ENCODE assay signal across 11 cellular contexts in genomic region chr10:30557884-30558283, GRCh38.
DNase-seq lines count a peak whose midpoint lies in the region; ATAC-seq, FAIRE-seq and TF ChIP-seq lines count a peak whose summit lies in the region.
"Had no signal": no experiment of that assay in that cellular context is flagged by ENCODE, and none has a peak within 500 bp of the region (broad histone marks: within the 10 kb centered on the region; RNA-seq: fewer than 3 reads in every experiment).

No MANE protein-coding gene starts in this region.

- H2BK5ac ChIP-seq in neuronal stem cell (ENCODE audit: low read length): no peak overlapping the region

- peaks cover 0 to 14% of the 10 kb centered on the region in 2 donors for H3K4me1 Mint-ChIP-seq in natural killer cell

- H3K23ac ChIP-seq in neuronal stem cell (ENCODE audit: low read depth, low read length, poor library complexity): no peak overlapping the region

- H3K9me3 Mint-ChIP-seq in natural killer cell: no peaks in the 10 kb centered on the region

- no peak overlapping the region for H4K8ac ChIP-seq in neuronal stem cell (ENCODE audit: low read depth, low read length)

- H3K9ac ChIP-seq in neuronal stem cell (ENCODE audit: low read depth, low read length, poor library complexity): no peak overlapping the region

- intact Hi-C loops in natural killer cell (cut with micrococcal nuclease): no loop called here

- no peak overlapping the region for H3K4ac ChIP-seq in neuronal stem cell (ENCODE audit: low read length)

- H2AFZ ChIP-seq in neuronal stem cell (ENCODE audit: low read length): no peak overlapping the region

- H3K4me2 ChIP-seq in neuronal stem cell (ENCODE audit: insufficient read depth, low read length, poor library complexity, severe bottlenecking): no peak overlapping the region

- no peaks in the 10 kb centered on the region for H3K79me1 ChIP-seq in neuronal stem cell (ENCODE audit: low read depth, low read length)

- H3K14ac ChIP-seq in neuronal stem cell (ENCODE audit: low read length): no peak overlapping the region

- no peaks in the 10 kb centered on the region for H3K36me3 ChIP-seq in mesodermal cell (ENCODE audit: control insufficient read depth, insufficient read depth, low read length)
- no peaks in the 10 kb centered on the region for H3K36me3 ChIP-seq in neuronal stem cell (replicated peaks in 1 of 2; ENCODE audit: control insufficient read depth in 2 of 2, insufficient read depth in 2 of 2, low read length in 2 of 2)

- WGBS in mesodermal cell (ENCODE audit: insufficient coverage in 2 of 2), 2 experiments: 69 to 70% methylated on average over 8 of the region's 8 CpGs
- no CpG with 5 or more reads among the region's 8 CpGs for WGBS in neuronal stem cell (ENCODE audit: extremely low coverage in 2 of 2, insufficient read length in 2 of 2, insufficient replicate concordance in 1 of 2), 2 donors

- no peak overlapping the region for H3K27ac Mint-ChIP-seq in natural killer cell

- no peaks in the 10 kb centered on the region for H3K27me3 Mint-ChIP-seq in natural killer cell (ENCODE audit: low read depth in 2 of 2)

- H3K4me3 ChIP-seq in choroid plexus epithelial cell (ENCODE audit: low read depth, low read length): no peak overlapping the region
- no peak overlapping the region for H3K4me3 ChIP-seq in mesodermal cell (ENCODE audit: extremely low read depth, insufficient read depth, low read length, poor library complexity, severe bottlenecking)
- no peak overlapping the region for H3K4me3 ChIP-seq in neuronal stem cell (ENCODE audit: low read length in 2 of 2)

- H3K4me1 ChIP-seq in mesodermal cell (ENCODE audit: control insufficient read depth, insufficient read depth, low read length, poor library complexity, severe bottlenecking): peaks cover 21% of the 10 kb centered on the region
- peaks cover 8 to 9% of the 10 kb centered on the region in 2 donors for H3K4me1 ChIP-seq in neuronal stem cell (ENCODE audit: control insufficient read depth in 2 of 2, insufficient read depth in 1 of 2, low read depth in 1 of 2, low read length in 2 of 2)

- H2AK5ac ChIP-seq in neuronal stem cell (ENCODE audit: low read depth, low read length): no peak overlapping the region

- ATAC-seq in natural killer cell: no peak

- H3K27ac ChIP-seq in mesodermal cell (ENCODE audit: low read depth, low read length, severe bottlenecking): peak overlapping the region; percentile 64
- no peak overlapping the region for H3K27ac ChIP-seq in neuronal stem cell (replicated peaks; ENCODE audit: low read length)

- no peak overlapping the region for H3K18ac ChIP-seq in neuronal stem cell (ENCODE audit: low read length)

- H3K36me3 Mint-ChIP-seq in natural killer cell: no peaks in the 10 kb centered on the region

- TF ChIP-seq CTCF in D721Med (IDR thresholded peaks at IDR 0.05; ENCODE audit: insufficient read depth, missing control alignments) (no peak), choroid plexus epithelial cell (conservative IDR thresholded peaks at IDR 0.05; ENCODE audit: low read depth, low read length) (no peak), natural killer cell (IDR thresholded peaks at IDR 0.05) (no peak)

- H3K4me3 Mint-ChIP-seq in natural killer cell: no peak overlapping the region

- no peak overlapping the region for H2BK120ac ChIP-seq in neuronal stem cell (ENCODE audit: low read depth, low read length)

- no peak overlapping the region for H4K91ac ChIP-seq in neuronal stem cell (ENCODE audit: low read depth, low read length, poor library complexity)

- DNase-seq in D721Med (ENCODE audit: insufficient read length, low spot score) (no peak), NCI-H460 (ENCODE audit: extremely low read depth, low read depth) (peak; percentile 78), choroid plexus epithelial cell (ENCODE audit: low read depth) (peak; percentile 87), COR-L47 (lab: John Stamatoyannopoulos, UW) (no peak), natural killer cell (no peak), NAMALWA (ENCODE audit: low spot score) (no peak), neuronal stem cell (ENCODE audit: low spot score) (no peak)
- DNase-seq: activated T-cell treated with anti-CD3 and anti-CD28 coated beads for 4 hours, head of caudate nucleus, NCI-H1436 had no signal

- H2BK12ac ChIP-seq in neuronal stem cell (ENCODE audit: low read length): no peak overlapping the region

- peaks cover 0 to 2% (median 0%) of the 10 kb centered on the region in 3 experiments for H3K27me3 ChIP-seq in neuronal stem cell (ENCODE audit: control insufficient read depth in 3 of 3, insufficient read depth in 3 of 3, low read depth in 1 of 3, low read length in 3 of 3)

- H3K9me3 ChIP-seq in mesodermal cell (ENCODE audit: control insufficient read depth, low read length) (no peaks in the 10 kb centered on the region), neuronal stem cell (replicated peaks in 1 of 2; ENCODE audit: control insufficient read depth in 2 of 2, insufficient read depth in 1 of 2, low read depth in 1 of 2, low read length in 2 of 2) (no peaks in the 10 kb centered on the region)

- peak; percentile 32 for FAIRE-seq in D721Med (lab: Jason Lieb, UNC)

- no peak overlapping the region for H2BK15ac ChIP-seq in neuronal stem cell (ENCODE audit: low read length)

Comparison
In these comparisons a context has a peak if more than half of its experiments do, and no peak if none do; other contexts are left out.
1. DNase-seq: peak in NCI-H460 (single experiment) and choroid plexus epithelial cell (single experiment); none in D721Med (single experiment), COR-L47 (single experiment), natural killer cell (single experiment), NAMALWA (single experiment) and neuronal stem cell (single experiment).